24 cellular contexts compared by ENCODE assay signal in genomic region chr11:31768744-31769143, GRCh38. TPM values are rescaled to one million over a fixed set of nuclear protein-coding genes. Genes with fewer than 3 reads are reported as not detected.
"Had no signal": no experiment of that assay in that cellular context is flagged by ENCODE, and none has a peak within 500 bp of the region (broad histone marks: within the 10 kb centered on the region; RNA-seq: fewer than 3 reads in every experiment).

No MANE protein-coding gene starts in this region.

- H3K36me3 ChIP-seq: brain microvascular endothelial cell, tibial nerve had no signal

- H3K27ac Mint-ChIP-seq: activated CD8-positive, alpha-beta T cell treated with anti-CD3 and anti-CD28 coated beads for 36 hours; activated naive CD8-positive, alpha-beta T cell treated with anti-CD3 and anti-CD28 coated beads for 36 hours; activated T-helper 17 cell treated with anti-CD3 and anti-CD28 coated beads, Interleukin-2, amount 50 U/mL, for 72 hours; dendritic cell treated with granulocyte-macrophage colony-stimulating factor and Interleukin-4, amounts not matched to agents 40 ng/mL and 50 ng/mL, for 4 days; nephron progenitor cell; progenitor cell of endocrine pancreas had no signal

- H3K27me3 Mint-ChIP-seq: activated CD8-positive, alpha-beta T cell treated with anti-CD3 and anti-CD28 coated beads for 36 hours; activated naive CD8-positive, alpha-beta T cell treated with anti-CD3 and anti-CD28 coated beads for 36 hours; activated T-helper 17 cell treated with anti-CD3 and anti-CD28 coated beads, Interleukin-2, amount 50 U/mL, for 72 hours; central memory CD8-positive, alpha-beta T cell; dendritic cell treated with granulocyte-macrophage colony-stimulating factor and Interleukin-4, amounts not matched to agents 40 ng/mL and 50 ng/mL, for 4 days; progenitor cell of endocrine pancreas had no signal

- H3K4me1 Mint-ChIP-seq: activated naive CD8-positive, alpha-beta T cell treated with anti-CD3 and anti-CD28 coated beads for 36 hours; activated T-helper 17 cell treated with anti-CD3 and anti-CD28 coated beads, Interleukin-2, amount 50 U/mL, for 72 hours; central memory CD8-positive, alpha-beta T cell; nephron progenitor cell had no signal

- ATAC-seq: activated CD8-positive, alpha-beta T cell treated with anti-CD3 and anti-CD28 coated beads for 36 hours; activated T-helper 17 cell treated with anti-CD3 and anti-CD28 coated beads, Interleukin-2, amount 50 U/mL, for 72 hours; left lobe of liver had no signal

- H3K4me1 ChIP-seq: tibial nerve had no signal

- H3K27ac ChIP-seq: brain microvascular endothelial cell, tibial nerve had no signal

- H3K9me3 ChIP-seq: tibial nerve had no signal

- H3K27me3 ChIP-seq: brain microvascular endothelial cell had no signal

- H3K9me3 Mint-ChIP-seq: activated CD8-positive, alpha-beta T cell treated with anti-CD3 and anti-CD28 coated beads for 36 hours; activated naive CD8-positive, alpha-beta T cell treated with anti-CD3 and anti-CD28 coated beads for 36 hours; activated T-helper 17 cell treated with anti-CD3 and anti-CD28 coated beads, Interleukin-2, amount 50 U/mL, for 72 hours; central memory CD8-positive, alpha-beta T cell; dendritic cell treated with granulocyte-macrophage colony-stimulating factor and Interleukin-4, amounts not matched to agents 40 ng/mL and 50 ng/mL, for 4 days; nephron progenitor cell had no signal

- H3K4me3 Mint-ChIP-seq: activated CD8-positive, alpha-beta T cell treated with anti-CD3 and anti-CD28 coated beads for 36 hours; activated naive CD8-positive, alpha-beta T cell treated with anti-CD3 and anti-CD28 coated beads for 36 hours; activated T-helper 17 cell treated with anti-CD3 and anti-CD28 coated beads, Interleukin-2, amount 50 U/mL, for 72 hours; central memory CD8-positive, alpha-beta T cell; dendritic cell treated with granulocyte-macrophage colony-stimulating factor and Interleukin-4, amounts not matched to agents 40 ng/mL and 50 ng/mL, for 4 days; nephron progenitor cell had no signal

- H3K4me3 ChIP-seq: tibial nerve had no signal

- DNase-seq: activated CD4-positive, alpha-beta T cell treated with anti-CD3 and anti-CD28 coated beads for 48 hours; activated CD4-positive, CD25-positive, alpha-beta regulatory T cell; activated CD8-positive, alpha-beta T cell treated with anti-CD3 and anti-CD28 coated beads for 36 hours; activated naive CD4-positive, alpha-beta T cell; activated naive CD8-positive, alpha-beta T cell treated with anti-CD3 and anti-CD28 coated beads for 36 hours; activated T-cell treated with anti-CD3 and anti-CD28 coated beads, Interleukin-2, amount 50 U/mL, for 1 hour; brain microvascular endothelial cell; effector memory CD4-positive, alpha-beta T cell; nephron progenitor cell; occipital lobe; right cardiac atrium; stimulated activated CD4-positive, alpha-beta T cell treated with anti-CD3 and anti-CD28 coated beads, Interleukin-2, amount 100 ng/mL, for 24 hours; stimulated activated naive CD4-positive, alpha-beta T cell treated with Interleukin-2 at 50 U/mL for 16 hours; T-helper 1 cell; T-helper 9 cell had no signal

RNA-seq across cellular contexts. Expression of gene PAX6, which starts 42.4 kb away (rescaled TPM):
- total RNA-seq: activated CD8-positive, alpha-beta T cell treated with anti-CD3 and anti-CD28 coated beads for 36 hours; activated naive CD8-positive, alpha-beta T cell treated with anti-CD3 and anti-CD28 coated beads for 36 hours; activated T-helper 17 cell treated with anti-CD3 and anti-CD28 coated beads, Interleukin-2, amount 50 U/mL, for 72 hours; fibroblast of villous mesenchyme; left lobe of liver; lung microvascular endothelial cell; right cardiac atrium; skeletal muscle tissue; tibial nerve had no signal
